8 cellular contexts compared by ENCODE assay signal in genomic region chr19:43555185-43555770, GRCh38. TPM values are rescaled to one million over a fixed set of nuclear protein-coding genes. Genes with fewer than 3 reads are reported as not detected.
DNase-seq lines count a peak whose midpoint lies in the region; ATAC-seq and TF ChIP-seq lines count a peak whose summit lies in the region.

No MANE protein-coding gene starts in this region.

- no peak for TF ChIP-seq EP300 in gastroesophageal sphincter (IDR thresholded peaks at IDR 0.05)

- H3K27me3 ChIP-seq in SJSA1 (replicated peaks) = no peaks in the 10 kb centered on the region
- no peaks in the 10 kb centered on the region for H3K27me3 ChIP-seq in gastroesophageal sphincter
- H3K27me3 ChIP-seq in uterus = no peaks in the 10 kb centered on the region

- H3K4me1 ChIP-seq in SJSA1 (replicated peaks) = peaks cover 12% of the 10 kb centered on the region
- no peaks in the 10 kb centered on the region for H3K4me1 ChIP-seq in gastroesophageal sphincter
- H3K4me1 ChIP-seq in uterus = no peaks in the 10 kb centered on the region

- H3K27ac ChIP-seq in SJSA1 (no peak overlapping the region), gastroesophageal sphincter (no peak overlapping the region), uterus (no peak overlapping the region)

- intact Hi-C loops in posterior cingulate gyrus (cut with DNase I) = loop anchor here (2.0 kb wide), 1 partner anchor 98 kb away; no protein-coding TSS in a partner anchor
- intact Hi-C loops in uterus (cut with DNase I; ENCODE audit: low total_unique reads) = no loop called here

- TF ChIP-seq POLR2A in gastroesophageal sphincter (IDR thresholded peaks at IDR 0.05) = no peak
- no peak for TF ChIP-seq POLR2A in uterus (IDR thresholded peaks at IDR 0.05)

- H3K4me3 ChIP-seq in SJSA1 (no peak overlapping the region), gastroesophageal sphincter (no peak overlapping the region), uterus (no peak overlapping the region)

- 38 to 39% methylated on average over 8 of the region's 8 CpGs for WGBS in gastroesophageal sphincter (ENCODE audit: low coverage in 1 of 2), 2 donors

- DNase-seq in DMS53 treated with DMSO at 0.1 percent for 48 hours (lab: John Stamatoyannopoulos, UW; ENCODE audit: unreplicated experiment) (peak; percentile 49), KG1 (lab: John Stamatoyannopoulos, UW) (peak; percentile 39), SJSA1 (ENCODE audit: low read depth in 1 of 2, low spot score in 2 of 2) (peak; percentile 54 to 73), posterior cingulate gyrus (peak; percentile 71 to 96 (median 85)), uterus (peak; percentile 49 to 60)
- peak; percentile 80 for DNase-seq in activated gamma-delta T cell treated with anti-CD3 and anti-CD28 coated beads, Interleukin-2, amount 50 U/mL, for 16 hours (ENCODE audit: low read depth)

- ATAC-seq in gastroesophageal sphincter = no peak
- no peak for ATAC-seq in HG03342 (IDR thresholded peaks at IDR 0.05; ENCODE audit: unreplicated experiment)

- peak in 3 of 4 experiments; percentile 41 to 62 (median 42) for TF ChIP-seq CTCF in gastroesophageal sphincter (IDR thresholded peaks at IDR 0.05)
- peak in 3 of 4 experiments; percentile 41 to 47 (median 43) for TF ChIP-seq CTCF in uterus (IDR thresholded peaks at IDR 0.05)

- H3K9me3 ChIP-seq in SJSA1 (replicated peaks) = no peaks in the 10 kb centered on the region
- no peaks in the 10 kb centered on the region for H3K9me3 ChIP-seq in gastroesophageal sphincter
- no peaks in the 10 kb centered on the region for H3K9me3 ChIP-seq in uterus

- H3K36me3 ChIP-seq in SJSA1 = peaks cover 71% of the 10 kb centered on the region
- peaks cover 0 to 96% of the 10 kb centered on the region in 2 donors for H3K36me3 ChIP-seq in gastroesophageal sphincter
- H3K36me3 ChIP-seq in uterus = no peaks in the 10 kb centered on the region

RNA-seq across cellular contexts. Expression of gene XRCC1, which starts 20.0 kb away (rescaled TPM):
- total RNA-seq in SJSA1 (2014; rRNA removed; shearing (Covaris generic)) = 48.6 and 59.8 TPM in 2 replicates
- total RNA-seq in gastroesophageal sphincter (10 to 100 TPM; 17.9 to 31.0 (median 22.6) TPM), uterus (10 to 100 TPM; 22.7 to 53.2 (median 30.7) TPM)

RNA-seq across cellular contexts. Expression of gene PINLYP, which starts 20.3 kb away (rescaled TPM):
- total RNA-seq in SJSA1 (2014; rRNA removed; shearing (Covaris generic)) = 1.3 TPM in 1 of 2 replicates, not detected in the other
- total RNA-seq in gastroesophageal sphincter = 1 to 10 TPM; 2.3 to 9.4 (median 6.7) TPM
- total RNA-seq in uterus = 10 to 100 TPM in 3 of 4 donors, 1 to 10 TPM in 1; 4.6 to 46.5 (median 10.3) TPM

RNA-seq across cellular contexts. Expression of gene ZNF575, which starts 22.3 kb away (rescaled TPM):
- 0.09 and 0.42 TPM in 2 replicates for total RNA-seq in SJSA1 (2014; rRNA removed; shearing (Covaris generic))
- total RNA-seq in gastroesophageal sphincter (1 to 10 TPM in 1 of 4 donors, under 1 TPM in 1, not detected in 2; 0.66 to 3.3 TPM), uterus (1 to 10 TPM in 1 of 4 donors, under 1 TPM in 1, not detected in 2; 0.21 to 2.8 TPM)

RNA-seq across cellular contexts. Expression of gene ETHE1, which starts 28.3 kb away (rescaled TPM):
- 23.7 and 30.5 TPM in 2 replicates for total RNA-seq in SJSA1 (2014; rRNA removed; shearing (Covaris generic))
- 10 to 100 TPM; 33.3 to 55.9 (median 52.3) TPM for total RNA-seq in gastroesophageal sphincter
- total RNA-seq in uterus = 10 to 100 TPM in 2 of 4 donors, 1 to 10 TPM in 1, under 1 TPM in 1; 0.77 to 29.0 (median 12.5) TPM

RNA-seq across cellular contexts. Expression of gene IRGQ, which starts 40.7 kb away (rescaled TPM):
- total RNA-seq in SJSA1 (2014; rRNA removed; shearing (Covaris generic)) = 35.1 and 36.2 TPM in 2 replicates
- total RNA-seq in gastroesophageal sphincter (10 to 100 TPM; 25.5 to 38.5 (median 27.8) TPM), uterus (10 to 100 TPM in 2 of 4 donors, 1 to 10 TPM in 2; 4.1 to 31.0 (median 17.2) TPM)
